ENCODE assay signal across 9 cellular contexts in the genomic region with DNA sequence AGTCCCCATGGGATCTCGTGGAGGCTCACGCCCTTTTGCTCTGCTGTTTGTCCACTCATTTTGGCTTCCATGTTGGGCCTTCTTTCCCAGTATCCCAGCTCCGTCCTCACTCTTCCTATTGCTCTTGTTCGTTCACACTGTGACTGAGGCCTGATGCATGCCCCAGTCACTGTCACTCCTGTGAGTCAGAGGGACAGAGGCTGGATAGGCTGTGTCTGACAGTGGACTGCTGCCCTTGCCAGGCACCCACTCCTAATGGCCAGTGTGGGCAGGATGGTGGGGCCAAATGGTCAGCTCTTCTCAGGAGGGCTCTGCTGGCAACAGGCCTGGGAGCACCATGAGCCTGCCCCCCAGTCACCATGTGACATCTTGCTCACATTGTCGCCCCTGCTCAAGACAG. TPM values are rescaled to one million over a fixed set of nuclear protein-coding genes. Genes with fewer than 3 reads are reported as not detected.
A peak's percentile ranks its signal among the peaks of the same experiment; 100 is the strongest.
DNase-seq lines count a peak whose midpoint lies in the region; ATAC-seq and TF ChIP-seq lines count a peak whose summit lies in the region.
"Had no signal": no experiment of that assay in that cellular context is flagged by ENCODE, and none has a peak within 500 bp of the region (broad histone marks: within the 10 kb centered on the region; RNA-seq: fewer than 3 reads in every experiment).

No MANE protein-coding gene starts in this region.

- peaks cover 23% of the 10 kb centered on the region for H3K36me3 Mint-ChIP-seq in activated naive CD4-positive, alpha-beta T cell treated with anti-CD3 and anti-CD28 coated beads for 36 hours (ENCODE audit: low read depth)
- peaks cover 14% of the 10 kb centered on the region for H3K36me3 Mint-ChIP-seq in endothelial cell (ENCODE audit: low read depth, unreplicated experiment)

- WGBS in body of pancreas, 2 donors = 89 to 97% methylated on average over 5 of the region's 5 CpGs

- no peaks in the 10 kb centered on the region for H3K4me1 ChIP-seq in body of pancreas
- H3K4me1 ChIP-seq: right lobe of liver had no signal

- peak overlapping the region; percentile 97 for H3K27ac Mint-ChIP-seq in activated naive CD4-positive, alpha-beta T cell treated with anti-CD3 and anti-CD28 coated beads for 36 hours
- peak overlapping the region; percentile 40 for H3K27ac Mint-ChIP-seq in endothelial cell (ENCODE audit: unreplicated experiment)
- peak overlapping the region; percentile 93 to 97 for H3K27ac Mint-ChIP-seq in stimulated activated naive CD8-positive, alpha-beta T cell treated with anti-CD3 and anti-CD28 coated beads, Interleukin-15, amount 100 ng/mL, for 72 hours

- ATAC-seq in stimulated activated naive CD8-positive, alpha-beta T cell treated with anti-CD3 and anti-CD28 coated beads, Interleukin-15, amount 100 ng/mL, for 72 hours = peak; percentile 51
- no peak for ATAC-seq in body of pancreas

- peaks cover 65% of the 10 kb centered on the region for H3K4me1 Mint-ChIP-seq in activated naive CD4-positive, alpha-beta T cell treated with anti-CD3 and anti-CD28 coated beads for 36 hours (ENCODE audit: low read depth)
- H3K4me1 Mint-ChIP-seq in endothelial cell (ENCODE audit: unreplicated experiment) = no peaks in the 10 kb centered on the region
- peaks cover 66% of the 10 kb centered on the region for H3K4me1 Mint-ChIP-seq in stimulated activated naive CD8-positive, alpha-beta T cell treated with anti-CD3 and anti-CD28 coated beads, Interleukin-15, amount 100 ng/mL, for 72 hours

- peaks cover 1% of the 10 kb centered on the region for H3K9me3 Mint-ChIP-seq in activated naive CD4-positive, alpha-beta T cell treated with anti-CD3 and anti-CD28 coated beads for 36 hours
- no peaks in the 10 kb centered on the region for H3K9me3 Mint-ChIP-seq in endothelial cell (ENCODE audit: unreplicated experiment)
- H3K9me3 Mint-ChIP-seq in stimulated activated naive CD8-positive, alpha-beta T cell treated with anti-CD3 and anti-CD28 coated beads, Interleukin-15, amount 100 ng/mL, for 72 hours = peaks cover 0 to 8% of the 10 kb centered on the region in 2 donors

- no peaks in the 10 kb centered on the region for H3K9me3 ChIP-seq in body of pancreas
- no peaks in the 10 kb centered on the region for H3K9me3 ChIP-seq in WERI-Rb-1 (ENCODE audit: severe bottlenecking)
- H3K9me3 ChIP-seq: right lobe of liver had no signal

- TF ChIP-seq POLR2A in body of pancreas (IDR thresholded peaks at IDR 0.05) = no peak

- H3K27ac ChIP-seq in body of pancreas = no peak overlapping the region
- no peak overlapping the region for H3K27ac ChIP-seq in WERI-Rb-1
- H3K27ac ChIP-seq: right lobe of liver had no signal

- no peak for TF ChIP-seq CTCF in endothelial cell (IDR thresholded peaks at IDR 0.05; ENCODE audit: unreplicated experiment)
- no peak for TF ChIP-seq CTCF in body of pancreas (IDR thresholded peaks at IDR 0.05)
- TF ChIP-seq CTCF in WERI-Rb-1 (IDR thresholded peaks at IDR 0.05; ENCODE audit: low read depth, low read length) = no peak

- no peak overlapping the region for H3K4me3 ChIP-seq in body of pancreas
- no peak overlapping the region for H3K4me3 ChIP-seq in WERI-Rb-1 (ENCODE audit: low read depth, low read length)
- H3K4me3 ChIP-seq: right lobe of liver had no signal

- no peaks in the 10 kb centered on the region for H3K27me3 ChIP-seq in body of pancreas
- no peaks in the 10 kb centered on the region for H3K27me3 ChIP-seq in WERI-Rb-1 (ENCODE audit: insufficient read depth, low read depth, severe bottlenecking)
- H3K27me3 ChIP-seq: right lobe of liver had no signal

- H3K27me3 Mint-ChIP-seq in activated naive CD4-positive, alpha-beta T cell treated with anti-CD3 and anti-CD28 coated beads for 36 hours (ENCODE audit: low read depth) = no peaks in the 10 kb centered on the region
- peaks cover 3% of the 10 kb centered on the region for H3K27me3 Mint-ChIP-seq in endothelial cell (ENCODE audit: unreplicated experiment)
- no peaks in the 10 kb centered on the region for H3K27me3 Mint-ChIP-seq in stimulated activated naive CD8-positive, alpha-beta T cell treated with anti-CD3 and anti-CD28 coated beads, Interleukin-15, amount 100 ng/mL, for 72 hours

- H3K4me3 Mint-ChIP-seq in activated naive CD4-positive, alpha-beta T cell treated with anti-CD3 and anti-CD28 coated beads for 36 hours = peak overlapping the region; percentile 52
- no peak overlapping the region for H3K4me3 Mint-ChIP-seq in endothelial cell (ENCODE audit: unreplicated experiment)
- H3K4me3 Mint-ChIP-seq in stimulated activated naive CD8-positive, alpha-beta T cell treated with anti-CD3 and anti-CD28 coated beads, Interleukin-15, amount 100 ng/mL, for 72 hours = peak overlapping the region; percentile 63 to 71

- DNase-seq in activated naive CD4-positive, alpha-beta T cell treated with anti-CD3 and anti-CD28 coated beads for 36 hours = peak; percentile 35
- DNase-seq in activated naive CD4-positive, alpha-beta T cell treated with Interleukin-2 at 50 U/mL for 16 hours = no peak
- DNase-seq in RPMI7951 (ENCODE audit: low read depth) (peak; percentile 34), endothelial cell (ENCODE audit: low spot score) (no peak), body of pancreas (no peak), WERI-Rb-1 (no peak)
- no peak for DNase-seq in stimulated activated naive CD8-positive, alpha-beta T cell treated with anti-CD3 and anti-CD28 coated beads, Interleukin-15, amount 100 ng/mL, for 72 hours
- DNase-seq in central memory CD4-positive, alpha-beta T cell = no peak
- DNase-seq: right lobe of liver had no signal

- CTCF ChIA-PET in activated naive CD4-positive, alpha-beta T cell treated with anti-CD3 and anti-CD28 coated beads for 36 hours (lab: Charles Lee) = interaction anchor here (0.7 to 5.2 kb wide), 48 partner anchors 10 to 621 kb away, joined by 3 to 56 read pairs (median 5); a partner anchor contains a TSS

- H3K36me3 ChIP-seq in body of pancreas (replicated peaks in 1 of 2; ENCODE audit: insufficient read depth in 1 of 2, low read depth in 2 of 2) = peaks cover 0 to 3% of the 10 kb centered on the region in 2 donors
- peaks cover 79% of the 10 kb centered on the region for H3K36me3 ChIP-seq in WERI-Rb-1

- intact Hi-C loops in activated naive CD4-positive, alpha-beta T cell treated with anti-CD3 and anti-CD28 coated beads for 36 hours (cut with micrococcal nuclease) = loop anchor here (1.0 to 2.0 kb wide), 12 partner anchors 15 to 591 kb away; a partner anchor contains a TSS
- intact Hi-C loops in body of pancreas (cut with DNase I) = no loop called here

RNA-seq across cellular contexts. Expression of a gene that starts 40.0 kb away (rescaled TPM):
- 10 to 100 TPM; 56.1 to 57.6 TPM for total RNA-seq in activated naive CD4-positive, alpha-beta T cell treated with anti-CD3 and anti-CD28 coated beads for 36 hours
- total RNA-seq in RPMI7951 (2014; rRNA removed; shearing (Covaris generic)) = 15.1 and 16.7 TPM in 2 replicates
- total RNA-seq in endothelial cell (ENCODE audit: unreplicated experiment) = 26.6 TPM
- total RNA-seq in body of pancreas = 10 to 100 TPM; 23.9 to 34.6 TPM

Comparison
In these comparisons a context has a peak if more than half of its experiments do, and no peak if none do; other contexts are left out.
1. DNase-seq: peak in activated naive CD4-positive, alpha-beta T cell treated with anti-CD3 and anti-CD28 coated beads for 36 hours (single experiment) and RPMI7951 (single experiment); none in activated naive CD4-positive, alpha-beta T cell treated with Interleukin-2 at 50 U/mL for 16 hours (single experiment), endothelial cell (single experiment), stimulated activated naive CD8-positive, alpha-beta T cell treated with anti-CD3 and anti-CD28 coated beads, Interleukin-15, amount 100 ng/mL, for 72 hours (0 of 2), body of pancreas (0 of 4), central memory CD4-positive, alpha-beta T cell (single experiment) and WERI-Rb-1 (single experiment).
2. H3K27ac Mint-ChIP-seq: peak in every context shown above with its lines; median percentile 97 in activated naive CD4-positive, alpha-beta T cell treated with anti-CD3 and anti-CD28 coated beads for 36 hours; 95 in stimulated activated naive CD8-positive, alpha-beta T cell treated with anti-CD3 and anti-CD28 coated beads, Interleukin-15, amount 100 ng/mL, for 72 hours; 40 in endothelial cell.